In genomic region chr2:117858892-117859531, GRCh38 we compare ENCODE assay signal across 1 cellular context.
TF ChIP-seq lines count a peak whose summit lies in the region.

No MANE protein-coding gene starts in this region.

TF ChIP-seq in IMR-90, 13 proteins besides CTCF, POLR2A, EP300 and RAD21 (continued from another document):
- no peak for TF ChIP-seq CHD1 (IDR thresholded peaks at IDR 0.05; ENCODE audit: low read depth, low read length)
TF ChIP-seq in IMR-90: peak in this region for 0.
